Comparison of ENCODE assay signal across 14 cellular contexts in the genomic region with DNA sequence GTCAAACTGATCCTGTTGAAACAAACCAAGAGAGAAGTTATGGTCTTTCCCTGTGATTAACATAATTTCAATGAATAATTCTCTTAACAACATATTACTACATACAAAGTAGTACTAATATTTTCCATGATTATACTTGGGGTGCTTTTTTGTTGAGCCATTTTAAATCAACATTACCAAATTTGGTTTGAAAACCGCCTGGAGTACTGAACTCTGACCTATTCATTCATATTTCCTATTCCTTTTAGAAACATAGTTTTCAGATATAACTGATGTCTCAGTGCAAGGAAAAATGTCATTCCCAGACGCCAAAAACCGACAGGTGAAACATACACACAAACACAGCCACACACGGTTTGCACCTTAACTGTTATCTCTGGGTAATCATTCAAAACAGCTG. TPM values are rescaled to one million over a fixed set of nuclear protein-coding genes. Genes with fewer than 3 reads are reported as not detected.
DNase-seq lines count a peak whose midpoint lies in the region; ATAC-seq, FAIRE-seq and TF ChIP-seq lines count a peak whose summit lies in the region.
"Had no signal": no experiment of that assay in that cellular context is flagged by ENCODE, and none has a peak within 500 bp of the region (broad histone marks: within the 10 kb centered on the region; RNA-seq: fewer than 3 reads in every experiment).

No MANE protein-coding gene starts in this region.

- CTCF ChIA-PET in K562 (lab: Yijun Ruan, JAX; ENCODE audit: low intra/inter-chr PET ratio), result no interaction called here

- H3K4me3 Mint-ChIP-seq in activated T-cell treated with anti-CD3 and anti-CD28 coated beads, Interleukin-2, amount 50 U/mL, for 4 hours, result peak overlapping the region; percentile 69

- peak overlapping the region; percentile 96 for H2AFZ ChIP-seq in K562 (ENCODE audit: low read depth, low read length)

- TF ChIP-seq RAD21 in K562 (CRISPR knock-in tag; conservative IDR thresholded peaks at IDR 0.05 in 1 of 2, IDR thresholded peaks at IDR 0.05 in 1 of 2), result no peak

- peaks cover 9 to 23% of the 10 kb centered on the region in 2 experiments; a peak in 4 of 5 replicates for H3K4me1 ChIP-seq in K562 (replicated peaks in 1 of 2; ENCODE audit: control insufficient read depth in 2 of 2, insufficient read depth in 2 of 2, low read length in 2 of 2)
- H3K4me1 ChIP-seq in muscle layer of duodenum (ENCODE audit: control insufficient read depth in 1 of 2, insufficient read depth in 2 of 2, low read length in 2 of 2), result peaks cover 11 to 40% of the 10 kb centered on the region in 2 donors
- peaks cover 29% of the 10 kb centered on the region for H3K4me1 ChIP-seq in upper lobe of right lung

- TF ChIP-seq CTCF in K562 (IDR thresholded peaks at IDR 0.05 in 2 of 3, conservative IDR thresholded peaks at IDR 0.05 in 1 of 3; ENCODE audit: insufficient read depth in 2 of 3, low read depth in 1 of 3, low read length in 3 of 3) (no peak), upper lobe of right lung (IDR thresholded peaks at IDR 0.05) (no peak)

- peaks cover 77% of the 10 kb centered on the region for H3K4me1 Mint-ChIP-seq in activated T-cell treated with anti-CD3 and anti-CD28 coated beads, Interleukin-2, amount 50 U/mL, for 4 hours (ENCODE audit: low read depth)

- no peaks in the 10 kb centered on the region for H3K79me2 ChIP-seq in K562 (ENCODE audit: control insufficient read depth, insufficient read depth, low read length)

- H3K27me3 ChIP-seq in K562 (ENCODE audit: control insufficient read depth in 2 of 2, insufficient read depth in 2 of 2, low read length in 2 of 2) (no peaks in the 10 kb centered on the region), muscle layer of duodenum (ENCODE audit: low read depth, low read length) (no peaks in the 10 kb centered on the region), upper lobe of right lung (no peaks in the 10 kb centered on the region)

- H3K36me3 ChIP-seq in K562 (ENCODE audit: control insufficient read depth, insufficient read depth, low read length) (no peaks in the 10 kb centered on the region), muscle layer of duodenum (ENCODE audit: control insufficient read depth in 1 of 2, insufficient read depth in 2 of 2, low read length in 2 of 2) (no peaks in the 10 kb centered on the region), upper lobe of right lung (no peaks in the 10 kb centered on the region)

- no peaks in the 10 kb centered on the region for H3K9me1 ChIP-seq in K562 (ENCODE audit: control insufficient read depth, insufficient read depth, low read length)

- in situ Hi-C loops in K562 (cut with MboI), result no loop called here

- peak; percentile 4 to 14 for ATAC-seq in activated T-cell treated with anti-CD3 and anti-CD28 coated beads, Interleukin-2, amount 50 U/mL, for 4 hours
- ATAC-seq in K562 (no peak), upper lobe of right lung (no peak), left ventricle myocardium superior (no peak)

- H3K27ac ChIP-seq in K562 (ENCODE audit: extremely low read depth, low read depth, low read length) (peak overlapping the region; percentile 84; the same call in 1 of the 3 replicates), muscle layer of duodenum (ENCODE audit: low read length) (peak overlapping the region; percentile 82), upper lobe of right lung (peak overlapping the region; percentile 80)

- H3K9me3 ChIP-seq in K562 (replicated peaks; ENCODE audit: control insufficient read depth, insufficient read depth, low read depth, low read length) (no peaks in the 10 kb centered on the region), muscle layer of duodenum (ENCODE audit: control insufficient read depth in 1 of 2, low read length in 2 of 2) (no peaks in the 10 kb centered on the region), upper lobe of right lung (no peaks in the 10 kb centered on the region)
- H3K9me3 ChIP-seq: mucosa of descending colon had no signal

- H3K4me3 ChIP-seq in K562, result no peak overlapping the region
- no peak overlapping the region for H3K4me3 ChIP-seq in muscle layer of duodenum (ENCODE audit: low read depth in 1 of 2, low read length in 2 of 2)
- H3K4me3 ChIP-seq in upper lobe of right lung, result no peak overlapping the region
- H3K4me3 ChIP-seq: mucosa of descending colon had no signal

- no peak overlapping the region for H3K4me2 ChIP-seq in K562 (ENCODE audit: insufficient read depth, low read length)

- no peak for FAIRE-seq in K562 (lab: Jason Lieb, UNC)
- FAIRE-seq: G401.6, HTR-8/SVneo had no signal

- no peak for DNase-seq in activated T-cell treated with anti-CD3 and anti-CD28 coated beads, Interleukin-2, amount 50 U/mL, for 4 hours
- DNase-seq in activated T-cell treated with anti-CD3 and anti-CD28 coated beads, Interleukin-2, amount 50 U/mL, for 1 hour, result no peak
- no peak for DNase-seq in K562 (ENCODE audit: extremely low read depth in 1 of 4, low spot score in 3 of 4)
- no peak for DNase-seq in upper lobe of right lung
- no peak for DNase-seq in activated CD8-positive, alpha-beta memory T cell treated with anti-CD3 and anti-CD28 coated beads, Interleukin-2, amount 50 U/mL, for 48 hours
- no peak for DNase-seq in left ventricle myocardium superior
- DNase-seq in NCI-H1417 (lab: John Stamatoyannopoulos, UW), result no peak
- DNase-seq: activated CD4-positive, alpha-beta T cell treated with anti-CD3 and anti-CD28 coated beads, Interleukin-2, amount 50 U/mL, for 1 hour; head of caudate nucleus; mucosa of descending colon; NCI-H1930 had no signal

- no peaks in the 10 kb centered on the region for H3K9me3 Mint-ChIP-seq in activated T-cell treated with anti-CD3 and anti-CD28 coated beads, Interleukin-2, amount 50 U/mL, for 4 hours

- no peaks in the 10 kb centered on the region for H3K27me3 Mint-ChIP-seq in activated T-cell treated with anti-CD3 and anti-CD28 coated beads, Interleukin-2, amount 50 U/mL, for 4 hours (ENCODE audit: low read depth)

- intact Hi-C loops in K562 (cut with micrococcal nuclease) (no loop called here), upper lobe of right lung (cut with DNase I) (no loop called here), left ventricle myocardium superior (cut with micrococcal nuclease) (no loop called here)

- WGBS in K562 (ENCODE audit: insufficient coverage, low coverage, missing lambda C conversion rate), result 22% methylated on average over 4 of the region's 4 CpGs

- H3K36me3 Mint-ChIP-seq in activated T-cell treated with anti-CD3 and anti-CD28 coated beads, Interleukin-2, amount 50 U/mL, for 4 hours (ENCODE audit: insufficient read depth), result peaks cover 28% of the 10 kb centered on the region

- no TSS peak for BruUV-seq in K562 (replicated peaks; lab: Mats Ljungman, UMichigan)

- TF ChIP-seq POLR2A in K562 (conservative IDR thresholded peaks at IDR 0.05), result no peak

- POLR2A ChIA-PET in K562 (lab: Yijun Ruan, JAX), result interaction anchor here (1.1 to 1.6 kb wide), 2 partner anchors 10 to 21 kb away, joined by 6 to 7 read pairs; no protein-coding TSS in a partner anchor

- no peaks in the 10 kb centered on the region for H4K20me1 ChIP-seq in K562 (replicated peaks; ENCODE audit: control insufficient read depth, insufficient read depth, low read length)

- 0 out of 4 replicates have a peak overlapping the region, but pooled peaks of 1 of the 2 experiments have one; percentile 54 for H3K9ac ChIP-seq in K562 (ENCODE audit: insufficient read depth in 1 of 2, low read depth in 2 of 2, low read length in 2 of 2)

- TF ChIP-seq EP300 in K562 (IDR thresholded peaks at IDR 0.05; ENCODE audit: low read length), result no peak

RNA-seq across cellular contexts. Expression of gene FNBP1, which starts 48.0 kb away (rescaled TPM):
- 100 to 1,000 TPM; 156 to 174 (median 163) TPM for total RNA-seq in activated T-cell treated with anti-CD3 and anti-CD28 coated beads, Interleukin-2, amount 50 U/mL, for 4 hours
- total RNA-seq in K562 (2011; cell fraction: chromatin; rRNA removed; ENCODE audit: low replicate concordance), result 24.0 and 44.9 TPM in 2 replicates
- 8.5 and 10.9 TPM in 2 replicates for total RNA-seq in K562 (2011; cell fraction: nucleolus; rRNA removed)
- total RNA-seq in K562 (2011; cell fraction: nucleoplasm; rRNA removed), result 10.9 and 12.6 TPM in 2 replicates
- total RNA-seq in K562 (2014; rRNA removed), result 8.2 and 8.4 TPM in 2 replicates
- total RNA-seq in K562 (2014; rRNA removed; fragmentation: Illumina TruSeq; extraction: Trizol), result 6.9 and 13.2 TPM in 2 replicates
- total RNA-seq in K562 (2015; rRNA removed; fragmentation: Illumina TruSeq; extraction: Trizol), result 13.5 and 14.9 TPM in 2 replicates
- 8.5 and 10.7 TPM in 2 replicates for total RNA-seq in K562 (2021)
- 7.2 and 7.6 TPM in 2 replicates for polyA plus RNA-seq in K562 (2011; rRNA removed)
- polyA plus RNA-seq in K562 (2011; cell fraction: cytosol; rRNA removed), result 2.2 and 4.2 TPM in 2 replicates
- 5.8 and 7.6 TPM in 2 replicates for polyA plus RNA-seq in K562 (2011; cell fraction: nucleus; rRNA removed)
- 8.7 and 10.5 TPM in 2 replicates for polyA plus RNA-seq in K562 (2012)
- polyA plus RNA-seq in K562 (2014; fragmentation: Illumina TruSeq; extraction: Trizol), result 6.1 TPM in 2 replicates
- polyA plus RNA-seq in K562 (2014; fragmentation: Nextera tagmentation; extraction: Ambion mirVana), result 1 to 10 TPM; 1.8 to 2.2 TPM
- polyA plus RNA-seq in K562 (2014; rRNA removed), result 5.4 and 8.0 TPM in 2 replicates
- 33.5 and 42.5 TPM in 2 replicates for polyA minus RNA-seq in K562 (2011; rRNA and poly(A)+ RNA removed)
- 7.9 and 8.7 TPM in 2 replicates for polyA minus RNA-seq in K562 (2011; cell fraction: cytosol; rRNA and poly(A)+ RNA removed)
- polyA minus RNA-seq in K562 (2011; cell fraction: nucleus; rRNA and poly(A)+ RNA removed), result 3.4 and 8.0 TPM in 2 replicates
- total RNA-seq in upper lobe of right lung, result 50.0 TPM
- total RNA-seq in left ventricle myocardium superior, result 23.7 TPM

RNA-seq across cellular contexts. Expression of gene GPR107, which starts 58.8 kb away (rescaled TPM):
- 10 to 100 TPM; 15.9 to 21.7 (median 17.9) TPM for total RNA-seq in activated T-cell treated with anti-CD3 and anti-CD28 coated beads, Interleukin-2, amount 50 U/mL, for 4 hours
- total RNA-seq in K562 (2011; cell fraction: chromatin; rRNA removed; ENCODE audit: low replicate concordance), result 92.0 and 106 TPM in 2 replicates
- total RNA-seq in K562 (2011; cell fraction: nucleolus; rRNA removed), result 120 and 136 TPM in 2 replicates
- 83.9 and 108 TPM in 2 replicates for total RNA-seq in K562 (2011; cell fraction: nucleoplasm; rRNA removed)
- total RNA-seq in K562 (2014; rRNA removed) (9.2 and 10.0 TPM in 2 replicates), K562 (2014; rRNA removed; fragmentation: Illumina TruSeq; extraction: Trizol) (12.4 and 14.5 TPM in 2 replicates), K562 (2015; rRNA removed; fragmentation: Illumina TruSeq; extraction: Trizol) (13.5 and 14.6 TPM in 2 replicates), K562 (2021) (20.3 and 21.8 TPM in 2 replicates), upper lobe of right lung (39.3 TPM), left ventricle myocardium superior (21.1 TPM)
- polyA plus RNA-seq in K562 (2011; rRNA removed) (28.2 and 34.6 TPM in 2 replicates), K562 (2014; fragmentation: Illumina TruSeq; extraction: Trizol) (19.5 and 27.8 TPM in 2 replicates), K562 (2014; fragmentation: Nextera tagmentation; extraction: Ambion mirVana) (1 to 10 TPM; 3.2 to 3.5 TPM), K562 (2014; rRNA removed) (13.7 and 14.4 TPM in 2 replicates)
- polyA plus RNA-seq in K562 (2011; cell fraction: cytosol; rRNA removed), result 9.8 and 15.6 TPM in 2 replicates
- polyA plus RNA-seq in K562 (2011; cell fraction: nucleus; rRNA removed), result 23.2 and 28.9 TPM in 2 replicates
- polyA plus RNA-seq in K562 (2012), result 17.3 and 22.6 TPM in 2 replicates
- polyA minus RNA-seq in K562 (2011; rRNA and poly(A)+ RNA removed), result 29.5 and 33.6 TPM in 2 replicates
- 13.0 and 13.7 TPM in 2 replicates for polyA minus RNA-seq in K562 (2011; cell fraction: cytosol; rRNA and poly(A)+ RNA removed)
- polyA minus RNA-seq in K562 (2011; cell fraction: nucleus; rRNA and poly(A)+ RNA removed), result 12.8 and 25.0 TPM in 2 replicates

Comparison
In these comparisons a context has a peak if more than half of its experiments do, and no peak if none do; other contexts are left out.
1. ATAC-seq: peak in activated T-cell treated with anti-CD3 and anti-CD28 coated beads, Interleukin-2, amount 50 U/mL, for 4 hours (2 of 2); none in K562 (single experiment), upper lobe of right lung (single experiment) and left ventricle myocardium superior (single experiment).
2. Peak in every context shown above with its lines, with median percentiles within 50 percentile points of each other: H3K27ac ChIP-seq.